17 cellular contexts compared by ENCODE assay signal in genomic region chr2:95531254-95531771, GRCh38. TPM values are rescaled to one million over a fixed set of nuclear protein-coding genes. Genes with fewer than 3 reads are reported as not detected.
A peak's percentile ranks its signal among the peaks of the same experiment; 100 is the strongest.
DNase-seq lines count a peak whose midpoint lies in the region; ATAC-seq, FAIRE-seq and TF ChIP-seq lines count a peak whose summit lies in the region.
"Had no signal": no experiment of that assay in that cellular context is flagged by ENCODE, and none has a peak within 500 bp of the region (broad histone marks: within the 10 kb centered on the region; RNA-seq: fewer than 3 reads in every experiment).

No MANE protein-coding gene starts in this region.

- H3K18ac ChIP-seq in neuronal stem cell (ENCODE audit: low read length), result no peak overlapping the region

- H3K36me3 Mint-ChIP-seq in activated CD4-positive, alpha-beta memory T cell treated with anti-CD3 and anti-CD28 coated beads for 36 hours, result peaks cover 30% of the 10 kb centered on the region
- peaks cover 26% of the 10 kb centered on the region for H3K36me3 Mint-ChIP-seq in activated CD4-positive, alpha-beta memory T cell treated with anti-CD3 and anti-CD28 coated beads, Interleukin-2, amount 10 ng/mL, durations not matched to agents 7 days and 5 days (ENCODE audit: low read depth)
- H3K36me3 Mint-ChIP-seq in activated B cell treated with CpG ODN at 0.5 μM for 24 hours (ENCODE audit: low read depth), result peaks cover 17% of the 10 kb centered on the region

- H2BK15ac ChIP-seq in neuronal stem cell (ENCODE audit: low read length), result no peak overlapping the region

- peak overlapping the region; percentile 77 for H3K27ac Mint-ChIP-seq in activated CD4-positive, alpha-beta memory T cell treated with anti-CD3 and anti-CD28 coated beads for 36 hours
- no peak overlapping the region for H3K27ac Mint-ChIP-seq in activated CD4-positive, alpha-beta memory T cell treated with anti-CD3 and anti-CD28 coated beads, Interleukin-2, amount 10 ng/mL, durations not matched to agents 7 days and 5 days
- no peak overlapping the region for H3K27ac Mint-ChIP-seq in activated B cell treated with CpG ODN at 0.5 μM for 24 hours
- H3K27ac Mint-ChIP-seq: CD8-positive, alpha-beta T cell had no signal

- H3K9me3 ChIP-seq in HEK293 (ENCODE audit: control insufficient read depth, insufficient read depth, low read depth, low read length) (no peaks in the 10 kb centered on the region), neuronal stem cell (replicated peaks in 1 of 2; ENCODE audit: control insufficient read depth in 2 of 2, insufficient read depth in 1 of 2, low read depth in 1 of 2, low read length in 2 of 2) (no peaks in the 10 kb centered on the region)
- H3K9me3 ChIP-seq: A549 had no signal

- H3K4me1 ChIP-seq in HEK293 (ENCODE audit: control insufficient read depth, insufficient read depth, low read length), result no peaks in the 10 kb centered on the region
- H3K4me1 ChIP-seq in neuronal stem cell (ENCODE audit: control insufficient read depth in 2 of 2, insufficient read depth in 1 of 2, low read depth in 1 of 2, low read length in 2 of 2), result peaks cover 7 to 8% of the 10 kb centered on the region in 2 donors
- H3K4me1 ChIP-seq: A549 had no signal

- H3K4me3 Mint-ChIP-seq in activated CD4-positive, alpha-beta memory T cell treated with anti-CD3 and anti-CD28 coated beads for 36 hours, result no peak overlapping the region
- no peak overlapping the region for H3K4me3 Mint-ChIP-seq in activated CD4-positive, alpha-beta memory T cell treated with anti-CD3 and anti-CD28 coated beads, Interleukin-2, amount 10 ng/mL, durations not matched to agents 7 days and 5 days
- peak overlapping the region; percentile 15 for H3K4me3 Mint-ChIP-seq in activated B cell treated with CpG ODN at 0.5 μM for 24 hours
- H3K4me3 Mint-ChIP-seq: CD8-positive, alpha-beta T cell had no signal

- no peak for ATAC-seq in activated B cell treated with CpG ODN at 0.5 μM for 24 hours (ENCODE audit: low read depth)
- ATAC-seq: A549; CD8-positive, alpha-beta T cell had no signal

- H3K4me1 Mint-ChIP-seq in activated CD4-positive, alpha-beta memory T cell treated with anti-CD3 and anti-CD28 coated beads for 36 hours (ENCODE audit: low read depth), result peaks cover 25% of the 10 kb centered on the region
- H3K4me1 Mint-ChIP-seq in activated CD4-positive, alpha-beta memory T cell treated with anti-CD3 and anti-CD28 coated beads, Interleukin-2, amount 10 ng/mL, durations not matched to agents 7 days and 5 days, result peaks cover 27% of the 10 kb centered on the region
- H3K4me1 Mint-ChIP-seq in activated B cell treated with CpG ODN at 0.5 μM for 24 hours, result peaks cover 29% of the 10 kb centered on the region

- H4K8ac ChIP-seq in neuronal stem cell (ENCODE audit: low read depth, low read length), result no peak overlapping the region

- no peaks in the 10 kb centered on the region for H3K27me3 ChIP-seq in neuronal stem cell (ENCODE audit: control insufficient read depth in 3 of 3, insufficient read depth in 3 of 3, low read depth in 1 of 3, low read length in 3 of 3)

- no peak for FAIRE-seq in D721Med (lab: Jason Lieb, UNC)
- FAIRE-seq: A549 had no signal

- CTCF ChIA-PET in activated CD4-positive, alpha-beta memory T cell treated with anti-CD3 and anti-CD28 coated beads for 36 hours (lab: Charles Lee), result no interaction called here
- CTCF ChIA-PET in activated CD4-positive, alpha-beta memory T cell treated with anti-CD3 and anti-CD28 coated beads, Interleukin-2, amount 10 ng/mL, durations not matched to agents 7 days and 5 days (lab: Charles Lee), result no interaction called here
- CTCF ChIA-PET in HEK293 (lab: Yijun Ruan, JAX) (no interaction called here), activated B cell treated with CpG ODN at 0.5 μM for 24 hours (lab: Charles Lee) (no interaction called here)

- TF ChIP-seq CTCF in HEK293 (tag by site-specific recombination; IDR thresholded peaks at IDR 0.05), result no peak
- no peak for TF ChIP-seq CTCF in activated B cell treated with CpG ODN at 0.5 μM for 24 hours (IDR thresholded peaks at IDR 0.05)
- no peak for TF ChIP-seq CTCF in D721Med (IDR thresholded peaks at IDR 0.05; ENCODE audit: insufficient read depth, missing control alignments)

- intact Hi-C loops in activated CD4-positive, alpha-beta memory T cell treated with anti-CD3 and anti-CD28 coated beads for 36 hours (cut with micrococcal nuclease), result no loop called here
- intact Hi-C loops in activated B cell treated with CpG ODN at 0.5 μM for 24 hours (cut with micrococcal nuclease), result loop anchor here (1.0 kb wide), 1 partner anchor 8 kb away; no protein-coding TSS in a partner anchor

- H3K9me3 Mint-ChIP-seq in activated CD4-positive, alpha-beta memory T cell treated with anti-CD3 and anti-CD28 coated beads for 36 hours, result peaks cover 11% of the 10 kb centered on the region
- no peaks in the 10 kb centered on the region for H3K9me3 Mint-ChIP-seq in activated CD4-positive, alpha-beta memory T cell treated with anti-CD3 and anti-CD28 coated beads, Interleukin-2, amount 10 ng/mL, durations not matched to agents 7 days and 5 days
- no peaks in the 10 kb centered on the region for H3K9me3 Mint-ChIP-seq in activated B cell treated with CpG ODN at 0.5 μM for 24 hours

- H3K27ac ChIP-seq in HEK293 (ENCODE audit: extremely low read depth, low read depth, low read length) (no peak overlapping the region), neuronal stem cell (replicated peaks; ENCODE audit: low read length) (no peak overlapping the region)
- H3K27ac ChIP-seq: A549 had no signal

- no peak overlapping the region for H2BK120ac ChIP-seq in neuronal stem cell (ENCODE audit: low read depth, low read length)

- no peak overlapping the region for H3K14ac ChIP-seq in neuronal stem cell (ENCODE audit: low read length)

- no peak overlapping the region for H3K9ac ChIP-seq in neuronal stem cell (ENCODE audit: low read depth, low read length, poor library complexity)

- no peaks in the 10 kb centered on the region for H3K36me3 ChIP-seq in HEK293 (ENCODE audit: control insufficient read depth in 2 of 2, insufficient read depth in 1 of 2, low read length in 2 of 2)
- no peaks in the 10 kb centered on the region for H3K36me3 ChIP-seq in neuronal stem cell (replicated peaks in 1 of 2; ENCODE audit: control insufficient read depth in 2 of 2, insufficient read depth in 2 of 2, low read length in 2 of 2)

- H3K4me3 ChIP-seq in HEK293 (ENCODE audit: low read depth, low read length) (no peak overlapping the region), neuronal stem cell (ENCODE audit: low read length in 2 of 2) (no peak overlapping the region)
- H3K4me3 ChIP-seq: A549 had no signal

- POLR2A ChIA-PET in activated CD4-positive, alpha-beta memory T cell treated with anti-CD3 and anti-CD28 coated beads for 36 hours (lab: Charles Lee), result no interaction called here
- POLR2A ChIA-PET in activated CD4-positive, alpha-beta memory T cell treated with anti-CD3 and anti-CD28 coated beads, Interleukin-2, amount 10 ng/mL, durations not matched to agents 7 days and 5 days (lab: Charles Lee), result no interaction called here
- POLR2A ChIA-PET in HEK293 (lab: Yijun Ruan, JAX) (no interaction called here), activated B cell treated with CpG ODN at 0.5 μM for 24 hours (lab: Charles Lee) (no interaction called here)

- no peak overlapping the region for H2BK5ac ChIP-seq in neuronal stem cell (ENCODE audit: low read length)

- H3K23ac ChIP-seq in neuronal stem cell (ENCODE audit: low read depth, low read length, poor library complexity), result no peak overlapping the region

- no peak overlapping the region for H2BK12ac ChIP-seq in neuronal stem cell (ENCODE audit: low read length)

- WGBS in neuronal stem cell (ENCODE audit: extremely low coverage in 2 of 2, insufficient read length in 2 of 2, insufficient replicate concordance in 1 of 2), 2 donors, result no CpG with 5 or more reads among the region's 4 CpGs

- H2AFZ ChIP-seq in neuronal stem cell (ENCODE audit: low read length), result peak overlapping the region; percentile 36

- H3K4ac ChIP-seq in neuronal stem cell (ENCODE audit: low read length), result no peak overlapping the region

- peaks cover 2% of the 10 kb centered on the region for H3K27me3 Mint-ChIP-seq in activated CD4-positive, alpha-beta memory T cell treated with anti-CD3 and anti-CD28 coated beads for 36 hours
- H3K27me3 Mint-ChIP-seq in activated CD4-positive, alpha-beta memory T cell treated with anti-CD3 and anti-CD28 coated beads, Interleukin-2, amount 10 ng/mL, durations not matched to agents 7 days and 5 days, result peaks cover 4% of the 10 kb centered on the region
- H3K27me3 Mint-ChIP-seq in activated B cell treated with CpG ODN at 0.5 μM for 24 hours, result no peaks in the 10 kb centered on the region

- H3K4me2 ChIP-seq in neuronal stem cell (ENCODE audit: insufficient read depth, low read length, poor library complexity, severe bottlenecking), result no peak overlapping the region
- H3K4me2 ChIP-seq: A549 had no signal

- H2AK5ac ChIP-seq in neuronal stem cell (ENCODE audit: low read depth, low read length), result no peak overlapping the region

- H3K79me1 ChIP-seq in neuronal stem cell (ENCODE audit: low read depth, low read length), result no peaks in the 10 kb centered on the region

- peak; percentile 36 for DNase-seq in activated CD4-positive, alpha-beta memory T cell treated with anti-CD3 and anti-CD28 coated beads for 36 hours
- no peak for DNase-seq in activated CD4-positive, alpha-beta memory T cell treated with anti-CD3 and anti-CD28 coated beads, Interleukin-2, amount 10 ng/mL, durations not matched to agents 7 days and 5 days
- DNase-seq in activated B cell treated with CpG ODN at 0.5 μM for 24 hours, result no peak
- DNase-seq in neuronal stem cell (ENCODE audit: low spot score), result no peak
- DNase-seq in NCI-H1048 (lab: John Stamatoyannopoulos, UW), result no peak
- DNase-seq in D721Med (ENCODE audit: insufficient read length, low spot score), result no peak
- no peak for DNase-seq in SK-N-DZ (ENCODE audit: low spot score)
- DNase-seq: activated CD4-positive, CD25-positive, alpha-beta regulatory T cell; anterior cingulate cortex; CD8-positive, alpha-beta T cell; NCI-H1694; NCI-H524 had no signal

- H4K91ac ChIP-seq in neuronal stem cell (ENCODE audit: low read depth, low read length, poor library complexity), result no peak overlapping the region

TF ChIP-seq in HEK293, 187 proteins besides CTCF, POLR2A, EP300 and RAD21 (continues in another document):
- no peak for TF ChIP-seq SETDB1 (IDR thresholded peaks at IDR 0.05; ENCODE audit: insufficient read length, low read length)

RNA-seq across cellular contexts. Expression of gene TRIM43B, which starts 46.8 kb away (rescaled TPM):
- not detected for total RNA-seq in activated CD4-positive, alpha-beta memory T cell treated with anti-CD3 and anti-CD28 coated beads for 36 hours
- not detected for total RNA-seq in activated CD4-positive, alpha-beta memory T cell treated with anti-CD3 and anti-CD28 coated beads, Interleukin-2, amount 10 ng/mL, durations not matched to agents 7 days and 5 days
- total RNA-seq in activated B cell treated with CpG ODN at 0.5 μM for 24 hours, result not detected in 2 replicates
- polyA plus RNA-seq in neuronal stem cell (2013, experiment 1 of 2), result not detected
- not detected for polyA plus RNA-seq in neuronal stem cell (2013, experiment 2 of 2)
- polyA plus RNA-seq in SK-N-DZ (2014; cell fraction: cytosol; rRNA removed), result not detected in 2 replicates
- not detected in 2 replicates for polyA plus RNA-seq in SK-N-DZ (2014; cell fraction: nucleus; rRNA removed)
- total RNA-seq: CD8-positive, alpha-beta T cell; lung microvascular endothelial cell; skeletal muscle tissue; subcutaneous adipose tissue had no signal
